ENCODE assay signal across 1 cellular context in the genomic region with DNA sequence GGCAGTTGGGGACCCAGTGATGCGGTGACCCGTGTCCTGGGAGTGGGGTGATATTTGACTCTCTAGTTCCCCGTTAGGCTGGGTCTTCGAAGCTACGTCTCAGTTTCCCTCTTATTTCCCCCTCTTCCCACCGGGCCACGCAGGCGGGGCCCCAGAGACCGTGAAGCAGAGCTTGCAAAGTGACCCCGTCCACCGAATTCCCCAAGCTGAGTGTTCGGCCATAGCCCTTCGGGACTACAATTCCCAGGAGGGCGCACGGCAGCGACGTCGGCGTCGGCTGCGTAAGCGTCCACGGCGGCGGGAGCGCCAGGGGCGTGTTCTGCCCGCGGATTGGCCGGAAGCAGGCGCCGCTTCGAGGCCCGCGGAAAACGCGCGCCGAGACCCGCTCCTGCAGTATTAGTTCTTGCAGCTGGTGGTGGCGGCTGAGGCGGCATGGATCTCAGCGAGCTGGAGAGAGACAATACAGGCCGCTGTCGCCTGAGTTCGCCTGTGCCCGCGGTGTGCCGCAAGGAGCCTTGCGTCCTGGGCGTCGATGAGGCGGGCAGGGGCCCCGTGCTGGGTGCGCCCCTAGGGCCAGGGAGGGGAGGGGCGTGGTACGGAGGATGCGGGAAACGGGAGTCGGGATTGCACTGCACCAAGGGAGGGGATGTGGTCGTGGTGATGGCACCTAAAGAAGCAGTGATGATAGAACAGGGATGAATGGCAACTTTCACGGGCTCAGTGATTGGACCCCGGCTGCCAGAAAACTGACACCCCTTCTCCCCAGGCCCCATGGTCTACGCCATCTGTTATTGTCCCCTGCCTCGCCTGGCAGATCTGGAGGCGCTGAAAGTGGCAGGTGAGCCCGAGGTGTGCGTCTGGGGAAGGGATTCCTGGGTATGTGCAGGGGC.
TF ChIP-seq lines count a peak whose summit lies in the region.

RNASEH2A (plus strand) TSS at position 343 of the 890 bp plus-strand sequence; CDS start at position 433, 90 bp downstream.

TF ChIP-seq in HEK293, 187 proteins besides CTCF, POLR2A, EP300 and RAD21 (continued from another document):
- TF ChIP-seq TSHZ1 (tag by site-specific recombination; IDR thresholded peaks at IDR 0.05; ENCODE audit: borderline replicate concordance) (no peak), ZNF529 (tag by site-specific recombination; IDR thresholded peaks at IDR 0.05; ENCODE audit: insufficient replicate concordance) (no peak), ZNF248 (tag by site-specific recombination; IDR thresholded peaks at IDR 0.05) (no peak), ZNF48 (tag by site-specific recombination; IDR thresholded peaks at IDR 0.05) (no peak), HOXC10 (CRISPR knock-in tag; IDR thresholded peaks at IDR 0.05) (0 out of 2 replicates have a peak, but pooled peaks have one; percentile 82), ZNF280D (tag by site-specific recombination; IDR thresholded peaks at IDR 0.05) (no peak), ZNF701 (tag by site-specific recombination; IDR thresholded peaks at IDR 0.05) (no peak), PRDM4 (tag by site-specific recombination; IDR thresholded peaks at IDR 0.05) (peak; percentile 34; the same call in 1 of the 2 replicates), ZNF19 (tag by site-specific recombination; IDR thresholded peaks at IDR 0.05; ENCODE audit: low read depth) (no peak), ZBTB48 (tag by site-specific recombination; IDR thresholded peaks at IDR 0.05) (peak; percentile 67), ZNF830 (tag by site-specific recombination; IDR thresholded peaks at IDR 0.05; ENCODE audit: low read depth) (no peak), GFI1B (tag by site-specific recombination; IDR thresholded peaks at IDR 0.05) (no peak), ZNF645 (tag by site-specific recombination; IDR thresholded peaks at IDR 0.05) (no peak), ZNF211 (tag by site-specific recombination; IDR thresholded peaks at IDR 0.05; ENCODE audit: low read depth) (no peak), EGR2 (tag by site-specific recombination; IDR thresholded peaks at IDR 0.05; ENCODE audit: low read depth) (no peak), MEIS1 (CRISPR knock-in tag; IDR thresholded peaks at IDR 0.05; ENCODE audit: borderline replicate concordance) (no peak), SP7 (tag by site-specific recombination; IDR thresholded peaks at IDR 0.05) (peak; percentile 85; the same call in 1 of the 2 replicates), ZNF549 (tag by site-specific recombination; IDR thresholded peaks at IDR 0.05) (no peak), ZNF133 (tag by site-specific recombination; IDR thresholded peaks at IDR 0.05) (0 out of 2 replicates have a peak, but pooled peaks have one; percentile 9), ZNF843 (tag by site-specific recombination; IDR thresholded peaks at IDR 0.05) (0 out of 2 replicates have a peak, but pooled peaks have one; percentile 39), ZNF2 (tag by site-specific recombination; IDR thresholded peaks at IDR 0.05) (peak; percentile 77)
- TF ChIP-seq, protein P1, sequence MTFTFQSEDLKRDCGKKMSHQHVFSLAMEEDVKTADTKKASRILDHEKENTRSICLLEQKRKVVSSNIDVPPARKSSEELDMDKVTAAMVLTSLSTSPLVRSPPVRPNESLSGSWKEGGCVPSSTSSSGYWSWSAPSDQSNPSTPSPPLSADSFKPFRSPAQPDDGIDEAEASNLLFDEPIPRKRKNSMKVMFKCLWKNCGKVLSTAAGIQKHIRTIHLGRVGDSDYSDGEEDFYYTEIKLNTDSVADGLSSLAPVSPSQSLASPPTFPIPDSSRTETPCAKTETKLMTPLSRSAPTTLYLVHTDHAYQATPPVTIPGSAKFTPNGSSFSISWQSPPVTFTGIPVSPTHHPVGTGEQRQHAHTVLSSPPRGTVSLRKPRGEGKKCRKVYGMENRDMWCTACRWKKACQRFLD (tag by site-specific recombination; IDR thresholded peaks at IDR 0.05): no peak
